21 cellular contexts compared by ENCODE assay signal in genomic region chr15:67922971-67923646, GRCh38.
DNase-seq lines count a peak whose midpoint lies in the region; ATAC-seq and TF ChIP-seq lines count a peak whose summit lies in the region.
"Had no signal": no experiment of that assay in that cellular context is flagged by ENCODE, and none has a peak within 500 bp of the region (broad histone marks: within the 10 kb centered on the region; RNA-seq: fewer than 3 reads in every experiment).

No MANE protein-coding gene starts in this region.

- no peak for TF ChIP-seq POLR2A in right lobe of liver (IDR thresholded peaks at IDR 0.05)

- H3K27me3 ChIP-seq in Panc1 (ENCODE audit: control insufficient read depth, insufficient read depth, low read length): no peaks in the 10 kb centered on the region
- H3K27me3 ChIP-seq in right lobe of liver: no peaks in the 10 kb centered on the region

- no peak overlapping the region for H3K4me3 ChIP-seq in Panc1 (ENCODE audit: low read depth in 2 of 2, low read length in 2 of 2)
- H3K4me3 ChIP-seq in right lobe of liver: no peak overlapping the region
- H3K4me3 ChIP-seq: GM12878, skin epidermis had no signal

- CTCF ChIA-PET in Panc1 (lab: Charles Lee): no interaction called here

- intact Hi-C loops in Panc1 (cut with micrococcal nuclease; ENCODE audit: unreplicated experiment) (loop anchor here (10.0 kb wide), 1 partner anchor 1672 kb away; no protein-coding TSS in a partner anchor), right lobe of liver (cut with DNase I) (no loop called here)

- peak; percentile 36 for DNase-seq in NCI-H2171 treated with DMSO at 0.1 percent for 48 hours (lab: John Stamatoyannopoulos, UW)
- DNase-seq in NCI-H2171 (lab: John Stamatoyannopoulos, UW): no peak
- no peak for DNase-seq in Panc1 (ENCODE audit: low read depth, low spot score)
- no peak for DNase-seq in right lobe of liver
- DNase-seq in iPS-NIHi11 (ENCODE audit: low spot score): no peak
- DNase-seq in SW480 (ENCODE audit: low spot score): no peak
- no peak for DNase-seq in activated gamma-delta T cell (lab: John Stamatoyannopoulos, UW)
- DNase-seq: 8988T; activated CD4-positive, alpha-beta T cell treated with anti-CD3 and anti-CD28 coated beads, Interleukin-2, amount 50 U/mL, for 48 hours; activated naive CD8-positive, alpha-beta T cell treated with anti-CD3 and anti-CD28 coated beads, Interleukin-2, amount 50 U/mL, for 24 hours; CD4-positive, CD25-positive, alpha-beta regulatory T cell; cerebellar nuclear complex; foreskin melanocyte; KBM-7; NCI-H1694; nucleus accumbens; stimulated activated naive CD4-positive, alpha-beta T cell treated with Interleukin-2 at 50 U/mL for 16 hours had no signal

- H3K27ac ChIP-seq in Panc1 (ENCODE audit: low read length): peak overlapping the region; percentile 75
- H3K27ac ChIP-seq in right lobe of liver: peak overlapping the region in 2 of 3 donors; percentile 16 to 48
- H3K27ac ChIP-seq: skin epidermis had no signal

- H3K9me3 ChIP-seq in Panc1 (ENCODE audit: control insufficient read depth, insufficient read depth, low read depth, low read length): peaks cover 6% of the 10 kb centered on the region; the same call in 1 of the 2 replicates
- H3K9me3 ChIP-seq in right lobe of liver: no peaks in the 10 kb centered on the region

- POLR2A ChIA-PET in Panc1 (lab: Charles Lee): no interaction called here

- 42% methylated on average over 9 of the region's 9 CpGs for WGBS in right lobe of liver (ENCODE audit: insufficient coverage, low coverage, low lambda C conversion rate, missing lambda C conversion rate)

- TF ChIP-seq CTCF in Panc1 (IDR thresholded peaks at IDR 0.05) (no peak), right lobe of liver (IDR thresholded peaks at IDR 0.05) (no peak)

- BruUV-seq in Panc1 (replicated peaks; lab: Mats Ljungman, UMichigan): no TSS peak

- no peak for ATAC-seq in Panc1
- peak; percentile 12 to 78 (median 52) for ATAC-seq in right lobe of liver
- ATAC-seq in HG02798 (IDR thresholded peaks at IDR 0.05; ENCODE audit: poor library complexity, unreplicated experiment): no peak
- ATAC-seq: activated naive CD8-positive, alpha-beta T cell treated with anti-CD3 and anti-CD28 coated beads, Interleukin-2, amount 50 U/mL, for 24 hours; GM12878; HCT116 had no signal

- H3K4me1 ChIP-seq in Panc1 (ENCODE audit: control insufficient read depth, insufficient read depth, low read length): peaks cover 16% of the 10 kb centered on the region
- peaks cover 0 to 21% (median 3%) of the 10 kb centered on the region in 4 donors for H3K4me1 ChIP-seq in right lobe of liver

- in situ Hi-C loops in Panc1 (cut with HindIII; ENCODE audit: low pct_unique_long_range_greater_than_20kb, low sequenced_read_pairs): no loop called here

- H3K36me3 ChIP-seq in Panc1 (ENCODE audit: control insufficient read depth, insufficient read depth, low read length): no peaks in the 10 kb centered on the region
- no peaks in the 10 kb centered on the region for H3K36me3 ChIP-seq in right lobe of liver

Comparison
In these comparisons a context has a peak if more than half of its experiments do, and no peak if none do; other contexts are left out.
1. ATAC-seq: peak in right lobe of liver (4 of 4); none in Panc1 (single experiment) and HG02798 (single experiment).